ENCODE assay signal across 1 cellular context in genomic region chr4:73661646-73662119, GRCh38.
A peak's percentile ranks its signal among the peaks of the same experiment; 100 is the strongest.
TF ChIP-seq lines count a peak whose summit lies in the region.

No MANE protein-coding gene starts in this region.

TF ChIP-seq in endothelial cell of umbilical vein, 7 proteins besides CTCF, POLR2A, EP300 and RAD21:
- TF ChIP-seq EZH2 (IDR thresholded peaks at IDR 0.05; ENCODE audit: borderline replicate concordance, low read depth, low read length, severe bottlenecking) (no peak), MAX (IDR thresholded peaks at IDR 0.05; ENCODE audit: insufficient read depth, insufficient read length) (peak; percentile 35), POLR2AphosphoS5 (IDR thresholded peaks at IDR 0.05; ENCODE audit: insufficient read depth, low read depth, low read length) (peak; percentile 95), JUN (IDR thresholded peaks at IDR 0.05; ENCODE audit: borderline replicate concordance, insufficient read depth, insufficient read length, low read depth) (peak; percentile 96), GATA2 (IDR thresholded peaks at IDR 0.05; ENCODE audit: insufficient read depth, insufficient read length, low read depth, low read length) (peak; percentile 92), MYC (IDR thresholded peaks at IDR 0.05; ENCODE audit: low read depth, low read length) (peak; percentile 65), FOS (IDR thresholded peaks at IDR 0.05; ENCODE audit: borderline replicate concordance, insufficient read depth, low read length) (peak; percentile 97)
